ENCODE assay signal across 10 cellular contexts in genomic region chr10:4825456-4825867, GRCh38. TPM values are rescaled to one million over a fixed set of nuclear protein-coding genes. Genes with fewer than 3 reads are reported as not detected.
DNase-seq lines count a peak whose midpoint lies in the region; ATAC-seq, FAIRE-seq and TF ChIP-seq lines count a peak whose summit lies in the region.
"Had no signal": no experiment of that assay in that cellular context is flagged by ENCODE, and none has a peak within 500 bp of the region (broad histone marks: within the 10 kb centered on the region; RNA-seq: fewer than 3 reads in every experiment).

No MANE protein-coding gene starts in this region.

- 92% methylated on average over 16 of the region's 16 CpGs; no CpG with 5 or more reads in 1 of the 2 experiments for WGBS in H1 (ENCODE audit: extremely low coverage in 1 of 2, insufficient coverage in 1 of 2, insufficient read length in 1 of 2, insufficient replicate concordance in 2 of 2, low coverage in 1 of 2, low lambda C conversion rate in 2 of 2, missing lambda C conversion rate in 1 of 2), 2 experiments
- no CpG with 5 or more reads among the region's 16 CpGs for WGBS in neuronal stem cell (ENCODE audit: extremely low coverage in 2 of 2, insufficient read length in 2 of 2, insufficient replicate concordance in 1 of 2), 2 donors

- no peak overlapping the region for H2BK5ac ChIP-seq in H1 (ENCODE audit: low read depth, low read length)
- H2BK5ac ChIP-seq in neuronal stem cell (ENCODE audit: low read length), result no peak overlapping the region

- H3F3A ChIP-seq in GM23338 (replicated peaks; ENCODE audit: low read depth), result 0 out of 2 replicates have a peak, but pooled peaks cover 2% of the 10 kb centered on the region

- no peaks in the 10 kb centered on the region for H3K36me3 ChIP-seq in GM23338 (ENCODE audit: insufficient read depth)
- no peaks in the 10 kb centered on the region for H3K36me3 ChIP-seq in H1 (ENCODE audit: control insufficient read depth in 2 of 4, insufficient read depth in 4 of 4, low read length in 3 of 4)
- H3K36me3 ChIP-seq in neuronal stem cell (replicated peaks in 1 of 2; ENCODE audit: control insufficient read depth in 2 of 2, insufficient read depth in 2 of 2, low read length in 2 of 2), result no peaks in the 10 kb centered on the region

- H3K27ac ChIP-seq in 22Rv1 (peak overlapping the region; percentile 74; the same call in 1 of the 2 replicates), GM23338 (ENCODE audit: low read depth) (no peak overlapping the region), H1 (ENCODE audit: low read depth, low read length) (no peak overlapping the region), neuronal stem cell (replicated peaks; ENCODE audit: low read length) (no peak overlapping the region)

- H4K20me1 ChIP-seq in GM23338 (replicated peaks; ENCODE audit: insufficient read depth), result no peaks in the 10 kb centered on the region
- H4K20me1 ChIP-seq in H1 (replicated peaks in 1 of 2; ENCODE audit: control insufficient read depth in 1 of 2, insufficient read depth in 2 of 2, low read length in 2 of 2), result no peaks in the 10 kb centered on the region

- no peak overlapping the region for H3K9ac ChIP-seq in H1 (replicated peaks in 1 of 4; ENCODE audit: extremely low read depth in 1 of 4, low read depth in 3 of 4, low read length in 3 of 4)
- H3K9ac ChIP-seq in neuronal stem cell (ENCODE audit: low read depth, low read length, poor library complexity), result no peak overlapping the region

- H3K4me1 ChIP-seq in GM23338 (ENCODE audit: insufficient read depth) (no peaks in the 10 kb centered on the region; the same call in 1 of the 2 replicates), H1 (replicated peaks in 1 of 4; ENCODE audit: control insufficient read depth in 3 of 4, insufficient read depth in 4 of 4, low read length in 3 of 4) (no peaks in the 10 kb centered on the region; a peak in 2 of 7 replicates), neuronal stem cell (ENCODE audit: control insufficient read depth in 2 of 2, insufficient read depth in 1 of 2, low read depth in 1 of 2, low read length in 2 of 2) (peaks cover 0 to 2% of the 10 kb centered on the region in 2 donors)

- no peak for TF ChIP-seq EP300 in H1 (IDR thresholded peaks at IDR 0.05; ENCODE audit: borderline replicate concordance in 1 of 2, low read depth in 2 of 2, low read length in 2 of 2)

- H2AFZ ChIP-seq in GM23338 (peak overlapping the region; percentile 86; the same call in 1 of the 2 replicates), H1 (ENCODE audit: low read length) (0 out of 2 replicates have a peak overlapping the region, but pooled peaks have one; percentile 35), neuronal stem cell (ENCODE audit: low read length) (peak overlapping the region; percentile 77)

- ATAC-seq in GM23338 (no peak), HG03139 (IDR thresholded peaks at IDR 0.05; ENCODE audit: unreplicated experiment) (no peak), HG02981 (IDR thresholded peaks at IDR 0.05; ENCODE audit: unreplicated experiment) (no peak)

- no peak overlapping the region for H3K27ac Mint-ChIP-seq in GM23338

- H2BK12ac ChIP-seq in H1 (ENCODE audit: low read depth, low read length) (no peak overlapping the region), neuronal stem cell (ENCODE audit: low read length) (peak overlapping the region; percentile 89)

- POLR2A ChIA-PET in H1 (lab: Charles Lee; ENCODE audit: partially characterized antibody), result no interaction called here

- H3K14ac ChIP-seq in H1 (ENCODE audit: insufficient read length), result no peak overlapping the region
- H3K14ac ChIP-seq in neuronal stem cell (ENCODE audit: low read length), result peak overlapping the region; percentile 17

- H2BK20ac ChIP-seq in H1 (ENCODE audit: low read length), result no peak overlapping the region

- no peak overlapping the region for H3K4ac ChIP-seq in H1 (replicated peaks; ENCODE audit: insufficient read length, low read depth, low read length)
- H3K4ac ChIP-seq in neuronal stem cell (ENCODE audit: low read length), result peak overlapping the region; percentile 80

- peaks cover 4% of the 10 kb centered on the region; the same call in 1 of the 3 replicates for H3K4me1 Mint-ChIP-seq in GM23338

- no peak overlapping the region for H3K4me2 ChIP-seq in GM23338
- 0 out of 4 replicates have a peak overlapping the region, but pooled peaks of 1 of the 2 experiments have one; percentile 75 for H3K4me2 ChIP-seq in H1 (ENCODE audit: insufficient read depth in 1 of 2, low read depth in 2 of 2, low read length in 2 of 2)
- H3K4me2 ChIP-seq in neuronal stem cell (ENCODE audit: insufficient read depth, low read length, poor library complexity, severe bottlenecking), result no peak overlapping the region

- no peak overlapping the region for H4K5ac ChIP-seq in H1 (ENCODE audit: insufficient read length, low read depth, low read length)

- H3K23ac ChIP-seq in H1 (ENCODE audit: insufficient read length), result no peak overlapping the region
- H3K23ac ChIP-seq in neuronal stem cell (ENCODE audit: low read depth, low read length, poor library complexity), result peak overlapping the region; percentile 98

- H3K18ac ChIP-seq in H1 (ENCODE audit: extremely low read depth, low read length), result no peak overlapping the region
- H3K18ac ChIP-seq in neuronal stem cell (ENCODE audit: low read length), result peak overlapping the region; percentile 89

- H3K9me3 ChIP-seq in H1 (ENCODE audit: insufficient read depth in 2 of 2, low read depth in 1 of 2, low read length in 1 of 2) (peaks cover 0 to 7% of the 10 kb centered on the region in 2 experiments; a peak in 2 of 4 replicates), neuronal stem cell (replicated peaks in 1 of 2; ENCODE audit: control insufficient read depth in 2 of 2, insufficient read depth in 1 of 2, low read depth in 1 of 2, low read length in 2 of 2) (peaks cover 0 to 7% of the 10 kb centered on the region in 2 donors)

- TF ChIP-seq CTCF in 22Rv1 (IDR thresholded peaks at IDR 0.05) (no peak), GM23338 (conservative IDR thresholded peaks at IDR 0.05; ENCODE audit: low read depth in 2 of 2) (no peak), H1 (IDR thresholded peaks at IDR 0.05; ENCODE audit: control extremely low read depth in 1 of 3, insufficient read depth in 1 of 3, low read depth in 1 of 3, low read length in 3 of 3) (no peak)

- no peaks in the 10 kb centered on the region for H3K79me1 ChIP-seq in H1 (ENCODE audit: low read depth, low read length)
- H3K79me1 ChIP-seq in neuronal stem cell (ENCODE audit: low read depth, low read length), result no peaks in the 10 kb centered on the region

- H3K9me2 ChIP-seq in GM23338 (ENCODE audit: insufficient read depth), result no peaks in the 10 kb centered on the region

- H2AK5ac ChIP-seq in H1 (ENCODE audit: low read depth, low read length) (no peak overlapping the region), neuronal stem cell (ENCODE audit: low read depth, low read length) (peak overlapping the region; percentile 85)

- H3K9me3 Mint-ChIP-seq in GM23338, result peaks cover 11% of the 10 kb centered on the region

- no peak overlapping the region for H4K91ac ChIP-seq in H1 (replicated peaks; ENCODE audit: insufficient read length, low read length)
- no peak overlapping the region for H4K91ac ChIP-seq in neuronal stem cell (ENCODE audit: low read depth, low read length, poor library complexity)

- H3K27me3 Mint-ChIP-seq in GM23338 (ENCODE audit: insufficient read depth, low read depth, poor library complexity), result peaks cover 16% of the 10 kb centered on the region

- H4K8ac ChIP-seq in H1 (ENCODE audit: extremely low read depth, insufficient read depth, low read length) (no peak overlapping the region; the same call in 1 of the 2 replicates), neuronal stem cell (ENCODE audit: low read depth, low read length) (peak overlapping the region; percentile 58)

- TF ChIP-seq POLR2A in H1 (IDR thresholded peaks at IDR 0.05; ENCODE audit: control extremely low read depth in 1 of 2, low read depth in 2 of 2, low read length in 2 of 2), result no peak

- DNase-seq in GM23338 (ENCODE audit: low spot score), result no peak
- DNase-seq in H1 (ENCODE audit: low read depth in 1 of 2, low spot score in 2 of 2), result peak in 1 of 2 experiments; percentile 46
- DNase-seq in neuronal stem cell (ENCODE audit: low spot score), result no peak
- DNase-seq in OCI-M1 (lab: John Stamatoyannopoulos, UW), result no peak
- DNase-seq in H4 (ENCODE audit: low spot score), result no peak
- DNase-seq: NCI-H1105, RPMI8226 had no signal

- peaks cover 21% of the 10 kb centered on the region; the same call in 1 of the 2 replicates for H3K27me3 ChIP-seq in GM23338 (ENCODE audit: insufficient read depth)
- peaks cover 4 to 19% (median 8%) of the 10 kb centered on the region in 4 experiments for H3K27me3 ChIP-seq in H1 (replicated peaks in 1 of 4; ENCODE audit: control insufficient read depth in 3 of 4, extremely low read depth in 1 of 4, insufficient read depth in 3 of 4, low read length in 3 of 4)
- H3K27me3 ChIP-seq in neuronal stem cell (ENCODE audit: control insufficient read depth in 3 of 3, insufficient read depth in 3 of 3, low read depth in 1 of 3, low read length in 3 of 3), result peaks cover 0 to 32% (median 4%) of the 10 kb centered on the region in 3 experiments

- no peak overlapping the region for H3K56ac ChIP-seq in H1 (replicated peaks; ENCODE audit: insufficient read length, low read depth, low read length)

- H3K79me2 ChIP-seq in GM23338 (replicated peaks; ENCODE audit: insufficient read depth) (no peaks in the 10 kb centered on the region; the same call in 1 of the 2 replicates), H1 (ENCODE audit: control insufficient read depth in 1 of 2, insufficient read depth in 2 of 2, low read length in 2 of 2) (no peaks in the 10 kb centered on the region)

- H3K36me3 Mint-ChIP-seq in GM23338 (ENCODE audit: low read depth), result peaks cover 2% of the 10 kb centered on the region; the same call in 2 of the 3 replicates

- H2BK15ac ChIP-seq in H1 (ENCODE audit: low read length), result no peak overlapping the region
- no peak overlapping the region for H2BK15ac ChIP-seq in neuronal stem cell (ENCODE audit: low read length)

- TF ChIP-seq RAD21 in H1 (IDR thresholded peaks at IDR 0.05 in 1 of 2, conservative IDR thresholded peaks at IDR 0.05 in 1 of 2; ENCODE audit: low read depth in 2 of 2, low read length in 2 of 2), result no peak

- no peak for FAIRE-seq in H1 (lab: Jason Lieb, UNC)

- no peak overlapping the region for H2BK120ac ChIP-seq in H1 (replicated peaks; ENCODE audit: low read depth, low read length)
- no peak overlapping the region for H2BK120ac ChIP-seq in neuronal stem cell (ENCODE audit: low read depth, low read length)

- H3K4me3 Mint-ChIP-seq in GM23338, result peak overlapping the region; percentile 70; the same call in 2 of the 3 replicates

- H3K4me3 ChIP-seq in GM23338 (no peak overlapping the region), H1 (ENCODE audit: extremely low read depth in 1 of 4, insufficient read depth in 2 of 4, low read depth in 3 of 4, low read length in 4 of 4) (no peak overlapping the region), neuronal stem cell (ENCODE audit: low read length in 2 of 2) (no peak overlapping the region)

- CTCF ChIA-PET in H1 (lab: Charles Lee; ENCODE audit: partially characterized antibody), result interaction anchor here (0.7 to 2.8 kb wide), 5 partner anchors 10 to 804 kb away, joined by 3 to 12 read pairs (median 5); no protein-coding TSS in a partner anchor

- H3K23me2 ChIP-seq in H1 (ENCODE audit: low read depth, low read length), result peaks cover 4% of the 10 kb centered on the region; the same call in 1 of the 2 replicates

RNA-seq across cellular contexts. Expression of gene AKR1E2, which starts 0.5 kb away (rescaled TPM):
- 3.3 and 4.3 TPM in 2 replicates for total RNA-seq in GM23338 (2014; rRNA removed; shearing (Covaris generic))
- 2.2 and 3.4 TPM in 2 replicates for polyA plus RNA-seq in GM23338 (2016; fragmentation: Nextera tagmentation; extraction: Ambion mirVana)
- 3.5 TPM in 2 replicates for total RNA-seq in H1 (2021; fragmentation: NEBNext Ultra II Directional; extraction: Animal tissue kit (Norgen Biotek cat#: 25700))
- polyA plus RNA-seq in H1 (2011; rRNA removed), result 2.1 and 2.6 TPM in 2 replicates
- 4.8 TPM for polyA plus RNA-seq in H1 (2011; cell fraction: cytosol; rRNA removed)
- 6.2 TPM for polyA plus RNA-seq in H1 (2011; cell fraction: nucleus; rRNA removed)
- polyA plus RNA-seq in H1 (2012, experiment 1 of 2), result 0.99 to 3.1 TPM (median 2.2 TPM) in 4 replicates
- 1.6 TPM for polyA plus RNA-seq in H1 (2012, experiment 2 of 2)
- polyA plus RNA-seq in H1 (2013, experiment 1 of 2), result 1.4 TPM
- polyA plus RNA-seq in H1 (2013, experiment 2 of 2), result 1.2 TPM
- 11.6 and 14.8 TPM in 2 replicates for polyA minus RNA-seq in H1 (2011; rRNA and poly(A)+ RNA removed)
- 4.0 TPM for polyA minus RNA-seq in H1 (2011; cell fraction: cytosol; rRNA and poly(A)+ RNA removed)
- 13.4 TPM for polyA minus RNA-seq in H1 (2011; cell fraction: nucleus; rRNA and poly(A)+ RNA removed)
- 1.2 TPM for polyA plus RNA-seq in neuronal stem cell (2013, experiment 1 of 2)
- 1.1 TPM for polyA plus RNA-seq in neuronal stem cell (2013, experiment 2 of 2)
- total RNA-seq in H4 (2014; rRNA removed; shearing (Covaris generic)), result not detected in 2 replicates

Comparison
In these comparisons a context has a peak if more than half of its experiments do, and no peak if none do; other contexts are left out.
1. H2AFZ ChIP-seq: peak in every context shown above with its lines; median percentile 86 in GM23338; 77 in neuronal stem cell; 35 in H1.